In genomic region chr16:68344252-68344651, GRCh38 we compare ENCODE assay signal across 21 cellular contexts. TPM values are rescaled to one million over a fixed set of nuclear protein-coding genes. Genes with fewer than 3 reads are reported as not detected.
DNase-seq lines count a peak whose midpoint lies in the region; ATAC-seq, FAIRE-seq and TF ChIP-seq lines count a peak whose summit lies in the region.
"Had no signal": no experiment of that assay in that cellular context is flagged by ENCODE, and none has a peak within 500 bp of the region (broad histone marks: within the 10 kb centered on the region; RNA-seq: fewer than 3 reads in every experiment).

No MANE protein-coding gene starts in this region.

- no peak for ATAC-seq in Right ventricle myocardium inferior
- no peak for ATAC-seq in GM19023 (IDR thresholded peaks at IDR 0.05; ENCODE audit: unreplicated experiment)
- ATAC-seq: A549, GM23338 had no signal

- H3K9ac ChIP-seq in kidney (ENCODE audit: low read length in 2 of 2) (no peak overlapping the region), skeletal muscle tissue (ENCODE audit: low read depth in 1 of 3, low read length in 3 of 3) (peak overlapping the region in 2 of 3 donors; percentile 3 to 51)
- H3K9ac ChIP-seq: BLaER1 had no signal

- H3K36me3 ChIP-seq in left ventricle myocardium inferior, result peaks cover 77% of the 10 kb centered on the region
- H3K36me3 ChIP-seq in kidney (ENCODE audit: control insufficient read depth in 1 of 2, insufficient read depth in 2 of 2, low read length in 2 of 2), result peaks cover 31 to 34% of the 10 kb centered on the region in 2 donors
- H3K36me3 ChIP-seq in skeletal muscle tissue (ENCODE audit: control insufficient read depth in 3 of 3, insufficient read depth in 3 of 3, low read length in 3 of 3), result peaks cover 51 to 59% (median 56%) of the 10 kb centered on the region in 3 donors

- H3K4me1 ChIP-seq in left ventricle myocardium inferior (peaks cover 36% of the 10 kb centered on the region), kidney (ENCODE audit: control insufficient read depth in 1 of 2, insufficient read depth in 1 of 2, low read depth in 1 of 2, low read length in 2 of 2) (no peaks in the 10 kb centered on the region), skeletal muscle tissue (ENCODE audit: control insufficient read depth in 3 of 3, insufficient read depth in 3 of 3, low read length in 3 of 3) (peaks cover 50 to 75% (median 61%) of the 10 kb centered on the region in 3 donors)
- H3K4me1 ChIP-seq: A549 had no signal

- TF ChIP-seq CTCF in left ventricle myocardium inferior (IDR thresholded peaks at IDR 0.05; ENCODE audit: borderline replicate concordance) (no peak), kidney (IDR thresholded peaks at IDR 0.05; ENCODE audit: borderline replicate concordance, extremely low read depth, insufficient read depth) (no peak)

- H3K27me3 ChIP-seq in left ventricle myocardium inferior (ENCODE audit: low read depth), result no peaks in the 10 kb centered on the region
- no peaks in the 10 kb centered on the region for H3K27me3 ChIP-seq in skeletal muscle tissue (ENCODE audit: control insufficient read depth in 3 of 3, insufficient read depth in 3 of 3, low read length in 3 of 3)
- H3K27me3 ChIP-seq: BLaER1 had no signal

- H3K9me3 ChIP-seq in left ventricle myocardium inferior (replicated peaks) (no peaks in the 10 kb centered on the region), kidney (ENCODE audit: control insufficient read depth in 1 of 2, low read length in 2 of 2) (no peaks in the 10 kb centered on the region), skeletal muscle tissue (ENCODE audit: control insufficient read depth in 3 of 3, low read length in 3 of 3) (no peaks in the 10 kb centered on the region)
- H3K9me3 ChIP-seq: A549, BLaER1 had no signal

- H3K4me3 ChIP-seq in left ventricle myocardium inferior (no peak overlapping the region), kidney (ENCODE audit: low read length in 2 of 2) (no peak overlapping the region), skeletal muscle tissue (ENCODE audit: low read length in 3 of 3) (no peak overlapping the region)
- H3K4me3 ChIP-seq: A549, BLaER1, GM23338 had no signal

- intact Hi-C loops in Right ventricle myocardium inferior (cut with DNase I), result no loop called here
- intact Hi-C loops in left ventricle myocardium inferior (cut with micrococcal nuclease), result no loop called here
- intact Hi-C loops in kidney (cut with DNase I), result no loop called here

- no peak overlapping the region for H3K27ac ChIP-seq in left ventricle myocardium inferior (replicated peaks)
- H3K27ac ChIP-seq in kidney (ENCODE audit: low read depth in 2 of 2, low read length in 2 of 2), result no peak overlapping the region
- peak overlapping the region; percentile 11 for H3K27ac ChIP-seq in skeletal muscle tissue (ENCODE audit: low read depth, low read length)
- H3K27ac ChIP-seq: 22Rv1, A549, BLaER1 had no signal

- FAIRE-seq in kidney (lab: Jason Lieb, UNC), result no peak
- FAIRE-seq: A549, G401.6, GM12891, H54, HTR-8/SVneo had no signal

- DNase-seq in Right ventricle myocardium inferior (ENCODE audit: missing footprints) (peak; percentile 27), left ventricle myocardium inferior (no peak), kidney (peak; percentile 26), NCI-H82 treated with DMSO at 0.1 percent for 48 hours (lab: John Stamatoyannopoulos, UW; ENCODE audit: unreplicated experiment) (no peak), NCI-H187 treated with DMSO at 0.1 percent for 48 hours (lab: John Stamatoyannopoulos, UW) (no peak)
- DNase-seq: AML-193; CD4-positive, alpha-beta memory T cell; COR-L47; DMS 273 treated with DMSO at 0.1 percent for 48 hours; DMS53; HCEC 1CT had no signal

RNA-seq across cellular contexts. Expression of gene PRMT7, which starts 33.4 kb away (rescaled TPM):
- total RNA-seq in Right ventricle myocardium inferior, result 28.9 TPM
- total RNA-seq in left ventricle myocardium inferior, result 25.6 TPM
- total RNA-seq in kidney, result 33.7 TPM
- polyA plus RNA-seq in kidney (ENCODE audit: insufficient read depth, low read depth, low replicate concordance), result 20.4 TPM
- total RNA-seq in skeletal muscle tissue, result 49.1 TPM

RNA-seq across cellular contexts. Expression of gene SLC7A6OS, which starts 33.5 kb away (rescaled TPM):
- total RNA-seq in Right ventricle myocardium inferior (12.4 TPM), left ventricle myocardium inferior (13.6 TPM), kidney (20.3 TPM), skeletal muscle tissue (11.0 TPM)
- 9.2 TPM for polyA plus RNA-seq in kidney (ENCODE audit: insufficient read depth, low read depth, low replicate concordance)

Comparison
In these comparisons a context has a peak if more than half of its experiments do, and no peak if none do; other contexts are left out.
1. DNase-seq: peak in Right ventricle myocardium inferior (single experiment) and kidney (single experiment); none in left ventricle myocardium inferior (single experiment), NCI-H82 treated with DMSO at 0.1 percent for 48 hours (single experiment) and NCI-H187 treated with DMSO at 0.1 percent for 48 hours (single experiment).
2. H3K9ac ChIP-seq: peak in skeletal muscle tissue (2 of 3); none in kidney (0 of 2).